In genomic region chr18:13616525-13617035, GRCh38 we compare ENCODE assay signal across 18 cellular contexts.
DNase-seq lines count a peak whose midpoint lies in the region; ATAC-seq and TF ChIP-seq lines count a peak whose summit lies in the region.
"Had no signal": no experiment of that assay in that cellular context is flagged by ENCODE, and none has a peak within 500 bp of the region (broad histone marks: within the 10 kb centered on the region; RNA-seq: fewer than 3 reads in every experiment).

No MANE protein-coding gene starts in this region.

- peaks cover 0 to 6% (median 0%) of the 10 kb centered on the region in 11 experiments; a peak in 2 of 22 replicates for H3K27me3 ChIP-seq in BLaER1 treated with 17β-estradiol and CSF1 and Interleukin-3, amounts not matched to agents 10 nM and 100 nM
- no peaks in the 10 kb centered on the region for H3K27me3 ChIP-seq in Peyer's patch
- H3K27me3 ChIP-seq: body of pancreas, upper lobe of left lung had no signal

- H3K27ac Mint-ChIP-seq in effector memory CD8-positive, alpha-beta T cell: peak overlapping the region; percentile 51 to 95
- H3K27ac Mint-ChIP-seq in Calu3 (ENCODE audit: unreplicated experiment): no peak overlapping the region
- H3K27ac Mint-ChIP-seq: nephron had no signal

- intact Hi-C loops in Calu3 (cut with micrococcal nuclease; ENCODE audit: unreplicated experiment): no loop called here

- BruUV-seq in Calu3 (replicated peaks; lab: Mats Ljungman, UMichigan): no TSS peak

- peak overlapping the region in 10 of 11 experiments; percentile 18 to 84 (median 70); a peak in 18 of 22 replicates for H3K9ac ChIP-seq in BLaER1 treated with 17β-estradiol and CSF1 and Interleukin-3, amounts not matched to agents 10 nM and 100 nM

- H3K4me3 Mint-ChIP-seq in effector memory CD8-positive, alpha-beta T cell: peak overlapping the region; percentile 63 to 84
- no peak overlapping the region for H3K4me3 Mint-ChIP-seq in Calu3 (ENCODE audit: low read depth, unreplicated experiment)
- H3K4me3 Mint-ChIP-seq: nephron had no signal

- TF ChIP-seq CTCF in Peyer's patch (IDR thresholded peaks at IDR 0.05) (no peak), Calu3 (IDR thresholded peaks at IDR 0.05; ENCODE audit: unreplicated experiment) (no peak)

- DNase-seq in COLO668 (lab: John Stamatoyannopoulos, UW; ENCODE audit: unreplicated experiment): peak; percentile 93
- DNase-seq in Peyer's patch: peak in 1 of 3 donors; percentile 41
- DNase-seq in effector memory CD8-positive, alpha-beta T cell: no peak
- no peak for DNase-seq in Calu3
- DNase-seq in AG08396 (ENCODE audit: low spot score): no peak
- DNase-seq: body of pancreas; effector CD4-positive, alpha-beta T cell; left ventricle myocardium superior; NCI-H1105; NCI-H226; stimulated activated CD4-positive, alpha-beta T cell treated with anti-CD3 and anti-CD28 coated beads, Interleukin-1b, Interleukin-23, amount 100 ng/mL, for 48 hours had no signal

- H3K4me2 ChIP-seq in BLaER1 treated with 17β-estradiol and CSF1 and Interleukin-3, amounts not matched to agents 10 nM and 100 nM: peak overlapping the region; percentile 79 to 99 (median 96)

- H3K4me1 ChIP-seq in BLaER1 treated with 17β-estradiol and CSF1 and Interleukin-3, amounts not matched to agents 10 nM and 100 nM: peaks cover 80 to 100% (median 97%) of the 10 kb centered on the region in 10 experiments
- peaks cover 0 to 18% (median 3%) of the 10 kb centered on the region in 4 donors for H3K4me1 ChIP-seq in Peyer's patch

- peak overlapping the region in 6 of 10 experiments; percentile 16 to 73 (median 57); a peak in 9 of 20 replicates for H3K4me3 ChIP-seq in BLaER1 treated with 17β-estradiol and CSF1 and Interleukin-3, amounts not matched to agents 10 nM and 100 nM
- H3K4me3 ChIP-seq in Peyer's patch: peak overlapping the region in 1 of 4 donors; percentile 0
- H3K4me3 ChIP-seq: body of pancreas, upper lobe of left lung had no signal

- H3K27me3 Mint-ChIP-seq in effector memory CD8-positive, alpha-beta T cell: peaks cover 6 to 19% of the 10 kb centered on the region in 2 donors
- H3K27me3 Mint-ChIP-seq in Calu3 (ENCODE audit: unreplicated experiment): peaks cover 93% of the 10 kb centered on the region

- H3K9me3 Mint-ChIP-seq in effector memory CD8-positive, alpha-beta T cell: no peaks in the 10 kb centered on the region
- no peaks in the 10 kb centered on the region for H3K9me3 Mint-ChIP-seq in Calu3 (ENCODE audit: low read depth, unreplicated experiment)
- H3K9me3 Mint-ChIP-seq: CD8-positive, alpha-beta T cell; nephron had no signal

- H3K9me3 ChIP-seq in BLaER1 treated with 17β-estradiol and CSF1 and Interleukin-3, amounts not matched to agents 10 nM and 100 nM (replicated peaks in 1 of 11): no peaks in the 10 kb centered on the region
- H3K9me3 ChIP-seq in Peyer's patch: no peaks in the 10 kb centered on the region
- H3K9me3 ChIP-seq: body of pancreas, upper lobe of left lung had no signal

- peaks cover 0 to 72% (median 24%) of the 10 kb centered on the region in 11 experiments; a peak in 16 of 22 replicates for H4K20me1 ChIP-seq in BLaER1 treated with 17β-estradiol and CSF1 and Interleukin-3, amounts not matched to agents 10 nM and 100 nM

- no peak for ATAC-seq in effector memory CD8-positive, alpha-beta T cell (replicated peaks)
- ATAC-seq in GM18498 (IDR thresholded peaks at IDR 0.05; ENCODE audit: unreplicated experiment) (no peak), GM19023 (IDR thresholded peaks at IDR 0.05; ENCODE audit: unreplicated experiment) (no peak)
- ATAC-seq: body of pancreas; CD8-positive, alpha-beta T cell; left ventricle myocardium superior; SK-N-SH treated with all-trans-retinoic acid at 6 μM for 48 hours had no signal

- TF ChIP-seq POLR2A in Peyer's patch (IDR thresholded peaks at IDR 0.05): no peak

- H3K4me1 Mint-ChIP-seq in effector memory CD8-positive, alpha-beta T cell (ENCODE audit: low read depth in 2 of 2): peaks cover 47% of the 10 kb centered on the region in 2 donors
- no peaks in the 10 kb centered on the region for H3K4me1 Mint-ChIP-seq in Calu3 (ENCODE audit: low read depth, unreplicated experiment)

- CTCF ChIA-PET in Calu3 (lab: Charles Lee): no interaction called here

- H3K27ac ChIP-seq in BLaER1 treated with 17β-estradiol and CSF1 and Interleukin-3, amounts not matched to agents 10 nM and 100 nM: peak overlapping the region in 10 of 11 experiments; percentile 72 to 91 (median 82); a peak in 20 of 22 replicates
- H3K27ac ChIP-seq in Peyer's patch: peak overlapping the region; percentile 10 to 77 (median 68)
- H3K27ac ChIP-seq: body of pancreas had no signal

- peaks cover 13% of the 10 kb centered on the region for H3K36me3 Mint-ChIP-seq in effector memory CD8-positive, alpha-beta T cell (ENCODE audit: insufficient read depth)
- H3K36me3 Mint-ChIP-seq in Calu3 (ENCODE audit: insufficient read depth, unreplicated experiment): no peaks in the 10 kb centered on the region

- H3K36me3 ChIP-seq in BLaER1 treated with 17β-estradiol and CSF1 and Interleukin-3, amounts not matched to agents 10 nM and 100 nM: peaks cover 0 to 14% (median 0%) of the 10 kb centered on the region in 11 experiments; a peak in 9 of 22 replicates
- H3K36me3 ChIP-seq in Peyer's patch: peaks cover 0 to 8% (median 0%) of the 10 kb centered on the region in 3 donors
- H3K36me3 ChIP-seq: upper lobe of left lung had no signal
